Comparison of ENCODE assay signal across 11 cellular contexts in genomic region chr1:228555074-228555989, GRCh38.
DNase-seq lines count a peak whose midpoint lies in the region; ATAC-seq, FAIRE-seq and TF ChIP-seq lines count a peak whose summit lies in the region.
"Had no signal": no experiment of that assay in that cellular context is flagged by ENCODE, and none has a peak within 500 bp of the region (broad histone marks: within the 10 kb centered on the region; RNA-seq: fewer than 3 reads in every experiment).

No MANE protein-coding gene starts in this region.

- H2AK5ac ChIP-seq in H9 (ENCODE audit: insufficient read length, low read length), result no peak overlapping the region

- CTCF ChIA-PET in CD8-positive, alpha-beta memory T cell (lab: Charles Lee), result no interaction called here

- H2AFZ ChIP-seq in H9 (ENCODE audit: low read length), result no peak overlapping the region

- no peak overlapping the region for H3K4me3 ChIP-seq in CD8-positive, alpha-beta memory T cell (ENCODE audit: low read length)
- H3K4me3 ChIP-seq: SJCRH30 had no signal

- no peaks in the 10 kb centered on the region for H3K79me2 ChIP-seq in H9 (ENCODE audit: insufficient read depth, low read length)

- H3K4me1 ChIP-seq in CD8-positive, alpha-beta memory T cell (ENCODE audit: insufficient read depth, low read length), result no peaks in the 10 kb centered on the region
- no peaks in the 10 kb centered on the region for H3K4me1 ChIP-seq in H9 (ENCODE audit: insufficient read depth, low read length)
- H3K4me1 ChIP-seq: SJCRH30 had no signal

- no peak overlapping the region for H3T11ph ChIP-seq in H9 (ENCODE audit: low read length)

- H3K18ac ChIP-seq in H9 (ENCODE audit: insufficient read length, low read depth, low read length), result no peak overlapping the region

- H3K56ac ChIP-seq in H9 (ENCODE audit: insufficient read length, low read depth, low read length), result no peak overlapping the region

- no peak overlapping the region for H2BK12ac ChIP-seq in H9 (ENCODE audit: insufficient read length, low read depth, low read length)

- no peak overlapping the region for H2BK5ac ChIP-seq in H9 (ENCODE audit: insufficient read length, low read length)

- no peak overlapping the region for H2BK120ac ChIP-seq in H9 (ENCODE audit: low read depth, low read length, poor library complexity, severe bottlenecking)

- WGBS in H9 (ENCODE audit: extremely low coverage, insufficient read length, low lambda C conversion rate), result no CpG with 5 or more reads among the region's 71 CpGs

- FAIRE-seq in H54 (lab: Jason Lieb, UNC), result no peak

- H4K5ac ChIP-seq in H9 (ENCODE audit: insufficient read length, low read depth, low read length), result no peak overlapping the region

- H3K14ac ChIP-seq in H9 (ENCODE audit: insufficient read depth, low read length), result no peak overlapping the region

- no peaks in the 10 kb centered on the region for H3K23me2 ChIP-seq in H9 (ENCODE audit: insufficient read length, low read depth, low read length, poor library complexity, severe bottlenecking)

- peak overlapping the region in 3 of 8 donors; percentile 60 to 91 (median 81) for H3K27ac Mint-ChIP-seq in CD8-positive, alpha-beta memory T cell
- H3K27ac Mint-ChIP-seq in naive B cell, result peak overlapping the region in 1 of 6 donors; percentile 41
- no peak overlapping the region for H3K27ac Mint-ChIP-seq in H9

- peak overlapping the region in 2 of 7 donors; percentile 17 to 76 for H3K4me3 Mint-ChIP-seq in CD8-positive, alpha-beta memory T cell
- H3K4me3 Mint-ChIP-seq in naive B cell, result peak overlapping the region in 2 of 8 donors; percentile 56 to 63
- H3K4me3 Mint-ChIP-seq in H9, result no peak overlapping the region

- no peaks in the 10 kb centered on the region for H3K79me1 ChIP-seq in H9 (ENCODE audit: insufficient read depth, low read depth, low read length, poor library complexity, severe bottlenecking)

- POLR2A ChIA-PET in CD8-positive, alpha-beta memory T cell (lab: Charles Lee), result no interaction called here

- H3K4ac ChIP-seq in H9 (ENCODE audit: low read depth, low read length), result no peak overlapping the region

- no peaks in the 10 kb centered on the region for H4K20me1 ChIP-seq in H9 (ENCODE audit: control insufficient read depth, insufficient read depth, insufficient read length)

- no peak for TF ChIP-seq POLR2A in H54 (IDR thresholded peaks at IDR 0.05; ENCODE audit: low read depth, low read length)

- no peak overlapping the region for H2BK15ac ChIP-seq in H9 (ENCODE audit: low read depth, low read length)

- TF ChIP-seq CTCF in H9 (conservative IDR thresholded peaks at IDR 0.05), result no peak

- no peaks in the 10 kb centered on the region for H3K36me3 Mint-ChIP-seq in CD8-positive, alpha-beta memory T cell
- H3K36me3 Mint-ChIP-seq in naive B cell (no peaks in the 10 kb centered on the region), H9 (ENCODE audit: insufficient read depth in 1 of 3, low read depth in 3 of 3) (no peaks in the 10 kb centered on the region)

- ATAC-seq in naive B cell (ENCODE audit: low read depth in 2 of 2), result no peak

- H4K8ac ChIP-seq in H9 (replicated peaks; ENCODE audit: insufficient read length, low read depth, low read length), result no peak overlapping the region

- no peaks in the 10 kb centered on the region for H3K27me3 ChIP-seq in CD8-positive, alpha-beta memory T cell (ENCODE audit: insufficient read depth, low read length, poor library complexity, severe bottlenecking)
- H3K27me3 ChIP-seq in H9 (ENCODE audit: insufficient read depth, low read length), result peaks cover 40% of the 10 kb centered on the region
- H3K27me3 ChIP-seq: SJCRH30 had no signal

- no peaks in the 10 kb centered on the region for H3K4me1 Mint-ChIP-seq in CD8-positive, alpha-beta memory T cell
- peaks cover 0 to 5% (median 0%) of the 10 kb centered on the region in 3 donors for H3K4me1 Mint-ChIP-seq in naive B cell
- H3K4me1 Mint-ChIP-seq in H9, result no peaks in the 10 kb centered on the region

- DNase-seq in CD8-positive, alpha-beta memory T cell, result peak in 3 of 5 donors; percentile 26 to 58 (median 32)
- DNase-seq in H54 (ENCODE audit: insufficient read length, low spot score), result peak; percentile 22
- DNase-seq in activated CD4-positive, alpha-beta T cell treated with anti-CD3 and anti-CD28 coated beads, Interleukin-2, amount 50 U/mL, for 48 hours, result peak; percentile 24 to 40
- DNase-seq in naive B cell, result peak; percentile 39
- DNase-seq in SK-N-DZ (ENCODE audit: low spot score), result no peak
- no peak for DNase-seq in activated gamma-delta T cell (lab: John Stamatoyannopoulos, UW)
- no peak for DNase-seq in cerebellar nuclear complex (lab: John Stamatoyannopoulos, UW)
- DNase-seq in H9, result no peak
- DNase-seq: NCI-H1048, occipital lobe had no signal

- peaks cover 0 to 9% (median 3%) of the 10 kb centered on the region in 5 donors for H3K9me3 Mint-ChIP-seq in CD8-positive, alpha-beta memory T cell
- H3K9me3 Mint-ChIP-seq in naive B cell (peaks cover 5 to 34% (median 13%) of the 10 kb centered on the region in 7 donors), H9 (peaks cover 8 to 14% of the 10 kb centered on the region in 2 experiments)

- no peak overlapping the region for H4K91ac ChIP-seq in H9 (ENCODE audit: insufficient read length, low read depth, low read length)

- no peaks in the 10 kb centered on the region for H3K36me3 ChIP-seq in CD8-positive, alpha-beta memory T cell (ENCODE audit: insufficient read depth, low read length)
- H3K36me3 ChIP-seq: SJCRH30 had no signal

- H3K4me2 ChIP-seq in H9 (ENCODE audit: insufficient read depth, insufficient read length, low read length), result no peak overlapping the region

- no peak overlapping the region for H2BK20ac ChIP-seq in H9 (ENCODE audit: low read depth, low read length, poor library complexity, severe bottlenecking)

- no peak overlapping the region for H3K23ac ChIP-seq in H9 (ENCODE audit: insufficient read length, low read depth, low read length)

- H3K9me3 ChIP-seq in CD8-positive, alpha-beta memory T cell (ENCODE audit: low read length), result peaks cover 4% of the 10 kb centered on the region
- no peaks in the 10 kb centered on the region for H3K9me3 ChIP-seq in H9 (ENCODE audit: control insufficient read depth, low read depth, low read length)
- H3K9me3 ChIP-seq: SJCRH30 had no signal

- no peak overlapping the region for H3K9ac ChIP-seq in H9 (ENCODE audit: extremely low read depth, insufficient read length, low read length)

- H3K27ac ChIP-seq in CD8-positive, alpha-beta memory T cell (ENCODE audit: low read depth, low read length), result no peak overlapping the region
- no peak overlapping the region for H3K27ac ChIP-seq in H9 (ENCODE audit: insufficient read length, low read depth, low read length)
- H3K27ac ChIP-seq: SJCRH30 had no signal

- no peaks in the 10 kb centered on the region for H3K27me3 Mint-ChIP-seq in CD8-positive, alpha-beta memory T cell
- peaks cover 0 to 17% (median 0%) of the 10 kb centered on the region in 3 donors for H3K27me3 Mint-ChIP-seq in naive B cell
- H3K27me3 Mint-ChIP-seq in H9 (ENCODE audit: low read depth), result peaks cover 59% of the 10 kb centered on the region

Comparison
In these comparisons a context has a peak if more than half of its experiments do, and no peak if none do; other contexts are left out.
1. DNase-seq: peak in CD8-positive, alpha-beta memory T cell (3 of 5), H54 (single experiment), activated CD4-positive, alpha-beta T cell treated with anti-CD3 and anti-CD28 coated beads, Interleukin-2, amount 50 U/mL, for 48 hours (2 of 2) and naive B cell (single experiment); none in SK-N-DZ (single experiment), activated gamma-delta T cell (single experiment), cerebellar nuclear complex (0 of 2) and H9 (single experiment).